In the genomic region with DNA sequence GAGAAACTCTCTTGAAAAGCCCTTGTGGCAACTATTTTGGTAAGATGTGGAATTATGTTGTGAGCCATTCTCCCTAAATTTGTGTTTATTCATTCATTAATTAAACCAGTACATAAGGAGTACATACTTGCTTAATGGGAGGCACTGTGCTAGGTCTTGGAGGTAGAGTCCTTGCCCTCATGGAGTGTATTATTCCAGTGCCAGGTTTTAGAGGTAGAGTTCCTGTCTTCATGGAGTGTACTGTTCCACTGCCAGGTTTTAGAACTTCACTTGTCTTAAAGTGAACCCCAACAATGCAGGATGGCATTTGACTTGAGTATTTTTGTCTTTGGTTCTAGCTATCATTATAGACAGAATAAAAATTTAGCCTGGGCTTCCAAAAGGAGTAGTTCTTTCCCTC, we compare ENCODE assay signal across 2 cellular contexts.
A peak's percentile ranks its signal among the peaks of the same experiment; 100 is the strongest.
TF ChIP-seq lines count a peak whose summit lies in the region.

No MANE protein-coding gene starts in this region.

TF ChIP-seq in HepG2, 621 proteins besides CTCF, POLR2A, EP300 and RAD21:
- TF ChIP-seq SKI (IDR thresholded peaks at IDR 0.05; ENCODE audit: partially characterized antibody) (no peak), RBFOX2 (IDR thresholded peaks at IDR 0.05; ENCODE audit: low read depth, low read length) (no peak), JUNB (CRISPR knock-in tag; IDR thresholded peaks at IDR 0.05; ENCODE audit: borderline replicate concordance) (no peak), PHF20 (CRISPR knock-in tag; IDR thresholded peaks at IDR 0.05) (no peak), SIN3B (IDR thresholded peaks at IDR 0.05; ENCODE audit: low read length) (no peak), HOXA9 (CRISPR knock-in tag; IDR thresholded peaks at IDR 0.05; ENCODE audit: borderline replicate concordance) (no peak)
- TF ChIP-seq, protein P1, sequence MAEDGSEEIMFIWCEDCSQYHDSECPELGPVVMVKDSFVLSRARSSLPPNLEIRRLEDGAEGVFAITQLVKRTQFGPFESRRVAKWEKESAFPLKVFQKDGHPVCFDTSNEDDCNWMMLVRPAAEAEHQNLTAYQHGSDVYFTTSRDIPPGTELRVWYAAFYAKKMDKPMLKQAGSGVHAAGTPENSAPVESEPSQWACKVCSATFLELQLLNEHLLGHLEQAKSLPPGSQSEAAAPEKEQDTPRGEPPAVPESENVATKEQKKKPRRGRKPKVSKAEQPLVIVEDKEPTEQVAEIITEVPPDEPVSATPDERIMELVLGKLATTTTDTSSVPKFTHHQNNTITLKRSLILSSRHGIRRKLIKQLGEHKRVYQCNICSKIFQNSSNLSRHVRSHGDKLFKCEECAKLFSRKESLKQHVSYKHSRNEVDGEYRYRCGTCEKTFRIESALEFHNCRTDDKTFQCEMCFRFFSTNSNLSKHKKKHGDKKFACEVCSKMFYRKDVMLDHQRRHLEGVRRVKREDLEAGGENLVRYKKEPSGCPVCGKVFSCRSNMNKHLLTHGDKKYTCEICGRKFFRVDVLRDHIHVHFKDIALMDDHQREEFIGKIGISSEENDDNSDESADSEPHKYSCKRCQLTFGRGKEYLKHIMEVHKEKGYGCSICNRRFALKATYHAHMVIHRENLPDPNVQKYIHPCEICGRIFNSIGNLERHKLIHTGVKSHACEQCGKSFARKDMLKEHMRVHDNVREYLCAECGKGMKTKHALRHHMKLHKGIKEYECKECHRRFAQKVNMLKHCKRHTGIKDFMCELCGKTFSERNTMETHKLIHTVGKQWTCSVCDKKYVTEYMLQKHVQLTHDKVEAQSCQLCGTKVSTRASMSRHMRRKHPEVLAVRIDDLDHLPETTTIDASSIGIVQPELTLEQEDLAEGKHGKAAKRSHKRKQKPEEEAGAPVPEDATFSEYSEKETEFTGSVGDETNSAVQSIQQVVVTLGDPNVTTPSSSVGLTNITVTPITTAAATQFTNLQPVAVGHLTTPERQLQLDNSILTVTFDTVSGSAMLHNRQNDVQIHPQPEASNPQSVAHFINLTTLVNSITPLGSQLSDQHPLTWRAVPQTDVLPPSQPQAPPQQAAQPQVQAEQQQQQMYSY (CRISPR knock-in tag; IDR thresholded peaks at IDR 0.05), result peak; percentile 96
- TF ChIP-seq, protein P2, sequence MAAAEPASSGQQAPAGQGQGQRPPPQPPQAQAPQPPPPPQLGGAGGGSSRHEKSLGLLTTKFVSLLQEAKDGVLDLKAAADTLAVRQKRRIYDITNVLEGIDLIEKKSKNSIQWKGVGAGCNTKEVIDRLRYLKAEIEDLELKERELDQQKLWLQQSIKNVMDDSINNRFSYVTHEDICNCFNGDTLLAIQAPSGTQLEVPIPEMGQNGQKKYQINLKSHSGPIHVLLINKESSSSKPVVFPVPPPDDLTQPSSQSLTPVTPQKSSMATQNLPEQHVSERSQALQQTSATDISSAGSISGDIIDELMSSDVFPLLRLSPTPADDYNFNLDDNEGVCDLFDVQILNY (CRISPR knock-in tag; conservative IDR thresholded peaks at IDR 0.05), result no peak
TF ChIP-seq in HepG2: peak in this region for 1.

TF ChIP-seq in GM12878, 131 proteins besides CTCF, POLR2A, EP300 and RAD21:
- TF ChIP-seq SMAD1 (IDR thresholded peaks at IDR 0.05; ENCODE audit: low read depth, partially characterized antibody), result no peak
- TF ChIP-seq SP1 (IDR thresholded peaks at IDR 0.05; ENCODE audit: low read depth, low read length), result peak; percentile 86
TF ChIP-seq in GM12878: peak in this region for 1.
